ENCODE assay signal across 15 cellular contexts in the genomic region with DNA sequence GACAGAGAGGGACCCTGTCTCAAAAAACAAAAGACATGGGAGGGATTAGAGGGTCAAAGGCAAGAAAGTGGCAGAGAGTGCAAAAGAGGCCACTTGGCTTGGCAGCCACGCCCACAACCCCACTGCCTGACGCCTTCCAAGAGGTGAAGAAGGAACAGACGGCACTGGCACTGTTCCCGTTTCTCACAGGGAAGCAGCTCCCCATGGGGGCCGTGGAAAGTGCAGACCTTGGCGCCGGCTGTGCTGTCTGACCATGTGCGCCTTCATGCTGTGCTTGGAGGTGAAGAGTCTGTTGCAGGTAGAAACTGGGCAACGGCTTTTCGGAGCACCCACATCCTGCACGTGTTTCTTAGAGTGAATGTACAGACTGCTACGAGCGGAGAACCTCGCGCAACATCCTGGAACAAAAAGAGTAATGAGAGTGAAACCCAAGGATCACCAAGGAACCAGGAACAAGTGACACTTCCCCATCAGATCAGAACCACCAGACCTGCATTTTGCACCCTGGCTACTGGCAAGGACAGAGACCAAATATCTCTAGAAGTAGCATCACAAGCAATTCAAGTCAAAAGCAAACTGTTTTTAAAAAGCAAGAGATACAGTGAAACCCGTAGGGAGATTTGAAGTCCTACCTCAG. TPM values are rescaled to one million over a fixed set of nuclear protein-coding genes. Genes with fewer than 3 reads are reported as not detected.
DNase-seq lines count a peak whose midpoint lies in the region; ATAC-seq and TF ChIP-seq lines count a peak whose summit lies in the region.
"Had no signal": no experiment of that assay in that cellular context is flagged by ENCODE, and none has a peak within 500 bp of the region (broad histone marks: within the 10 kb centered on the region; RNA-seq: fewer than 3 reads in every experiment).

No MANE protein-coding gene starts in this region.

- in situ Hi-C loops in gastrocnemius medialis (cut with MboI; ENCODE audit: low sequenced_read_pairs in 4 of 4), result no loop called here

- intact Hi-C loops in gastrocnemius medialis (cut with DNase I; ENCODE audit: low total_unique reads), result loop anchor here (10.0 kb wide), 1 partner anchor 841 kb away; no protein-coding TSS in a partner anchor

- peaks cover 89 to 95% of the 10 kb centered on the region in 2 donors for H3K4me1 ChIP-seq in gastrocnemius medialis

- H3K27ac ChIP-seq in gastrocnemius medialis, result peak overlapping the region; percentile 94 to 97 (median 96)

- ATAC-seq in gastrocnemius medialis, result no peak
- ATAC-seq in GM21423 (IDR thresholded peaks at IDR 0.05; ENCODE audit: unreplicated experiment), result no peak
- ATAC-seq: esophagus mucosa had no signal

- TF ChIP-seq CTCF in gastrocnemius medialis (IDR thresholded peaks at IDR 0.05 in 4 of 5, conservative IDR thresholded peaks at IDR 0.05 in 1 of 5), result no peak

- DNase-seq in activated T-cell treated with anti-CD3 and anti-CD28 coated beads, Interleukin-2, amount 50 U/mL, for 1 hour, result peak; percentile 14
- DNase-seq in activated T-cell treated with anti-CD3 and anti-CD28 coated beads, Interleukin-2, amount 50 U/mL, for 48 hours, result no peak
- DNase-seq in NCI-H446 treated with DMSO at 0.1 percent for 48 hours (lab: John Stamatoyannopoulos, UW), result peak; percentile 38
- DNase-seq in islet precursor cell, result peak; percentile 45
- no peak for DNase-seq in gastrocnemius medialis
- DNase-seq in Kasumi-1 (lab: John Stamatoyannopoulos, UW), result no peak
- DNase-seq in NCI-H1092 (lab: John Stamatoyannopoulos, UW), result no peak
- DNase-seq: activated CD4-positive, CD25-positive, alpha-beta regulatory T cell; H9; NCI-H2081 treated with DMSO at 0.1 percent for 48 hours had no signal

- TF ChIP-seq POLR2A in gastrocnemius medialis (IDR thresholded peaks at IDR 0.05), result no peak

- H3K9me3 ChIP-seq in gastrocnemius medialis, result no peaks in the 10 kb centered on the region

- H3K4me3 ChIP-seq in gastrocnemius medialis, result no peak overlapping the region

- no peaks in the 10 kb centered on the region for H3K27me3 ChIP-seq in gastrocnemius medialis

- peaks cover 0 to 62% of the 10 kb centered on the region in 2 donors for H3K36me3 ChIP-seq in gastrocnemius medialis

RNA-seq across cellular contexts. Expression of a gene that starts 9.6 kb away (rescaled TPM):
- 10 to 100 TPM; 40.9 to 54.2 (median 45.4) TPM for total RNA-seq in gastrocnemius medialis

RNA-seq across cellular contexts. Expression of a gene that starts 51.5 kb away (rescaled TPM):
- total RNA-seq in gastrocnemius medialis, result under 1 TPM in 2 of 4 donors, not detected in 2; 0.07 to 0.36 TPM
- total RNA-seq: A673, esophagus mucosa, H9, LHCN-M2, lower leg skin had no signal

RNA-seq across cellular contexts. Expression of a gene that starts 57.9 kb away (rescaled TPM):
- total RNA-seq in gastrocnemius medialis, result under 1 TPM in 1 of 4 donors, not detected in 3; 0.49 TPM
- total RNA-seq: A673, esophagus mucosa, LHCN-M2 had no signal

Comparison
In these comparisons a context has a peak if more than half of its experiments do, and no peak if none do; other contexts are left out.
1. DNase-seq: peak in activated T-cell treated with anti-CD3 and anti-CD28 coated beads, Interleukin-2, amount 50 U/mL, for 1 hour (single experiment), NCI-H446 treated with DMSO at 0.1 percent for 48 hours (single experiment) and islet precursor cell (single experiment); none in activated T-cell treated with anti-CD3 and anti-CD28 coated beads, Interleukin-2, amount 50 U/mL, for 48 hours (0 of 2), gastrocnemius medialis (0 of 2), Kasumi-1 (0 of 2) and NCI-H1092 (single experiment).